In the genomic region with DNA sequence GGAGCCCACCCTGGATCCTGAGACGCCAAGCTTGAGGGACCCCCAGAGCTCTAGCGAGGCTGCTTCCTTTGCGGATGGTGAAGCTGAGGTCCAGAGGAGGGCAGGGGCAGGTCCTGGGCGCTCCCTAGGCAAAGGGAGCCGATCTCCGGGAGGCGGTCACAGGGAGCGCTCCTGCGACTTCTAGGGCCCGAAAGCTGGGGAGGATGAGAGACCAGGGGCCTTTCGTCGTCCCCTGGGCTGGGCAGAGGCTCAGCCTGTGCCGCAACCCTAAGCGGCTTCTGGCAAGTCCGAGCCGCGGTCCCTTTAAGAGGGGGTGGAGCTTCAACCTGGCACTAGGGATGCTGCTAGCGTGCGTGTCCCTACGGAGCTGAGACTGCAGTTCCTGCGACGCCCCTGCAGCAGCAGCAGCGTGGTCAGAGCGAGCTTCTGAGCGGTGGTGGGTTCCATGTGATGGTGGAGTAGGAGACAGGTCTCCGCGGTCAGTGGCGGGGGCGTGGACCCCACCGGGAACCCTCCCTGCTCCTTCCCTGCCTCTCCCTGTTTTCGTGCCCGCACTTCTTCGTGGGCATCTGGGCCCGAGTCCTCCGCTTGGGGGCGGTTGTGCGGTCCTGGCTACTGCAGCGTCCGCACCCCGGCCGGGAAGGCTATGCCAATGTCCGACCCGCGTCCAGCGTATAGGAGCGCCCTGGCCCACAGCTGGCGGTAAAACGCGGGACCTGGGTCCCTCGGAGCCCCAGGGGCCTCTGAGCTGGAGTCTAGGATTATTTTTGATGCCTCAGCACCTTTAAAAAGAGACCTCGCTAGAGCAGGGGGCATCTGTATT, we compare ENCODE assay signal across 8 cellular contexts.
DNase-seq lines count a peak whose midpoint lies in the region; ATAC-seq and TF ChIP-seq lines count a peak whose summit lies in the region.

No MANE protein-coding gene starts in this region.

- H3K9ac ChIP-seq in OCI-LY3 (ENCODE audit: low read length) = peak overlapping the region; percentile 88

- peak overlapping the region; percentile 90 for H3K4me3 Mint-ChIP-seq in activated T-cell treated with anti-CD3 and anti-CD28 coated beads, Interleukin-2, amount 50 U/mL, for 4 hours

- peaks cover 11% of the 10 kb centered on the region for H3K4me1 ChIP-seq in OCI-LY3 (ENCODE audit: low read length)
- peaks cover 4 to 25% (median 15%) of the 10 kb centered on the region in 4 donors for H3K4me1 ChIP-seq in esophagus muscularis mucosa

- peaks cover 38% of the 10 kb centered on the region for H3K4me1 Mint-ChIP-seq in activated T-cell treated with anti-CD3 and anti-CD28 coated beads, Interleukin-2, amount 50 U/mL, for 4 hours (ENCODE audit: low read depth)

- no peak for TF ChIP-seq POLR2A in esophagus muscularis mucosa (IDR thresholded peaks at IDR 0.05; ENCODE audit: low read depth)

- 0% methylated on average over 22 of the region's 51 CpGs for WGBS in esophagus muscularis mucosa

- peak overlapping the region; percentile 30 for H3K27ac ChIP-seq in OCI-LY3 (ENCODE audit: low read length)
- H3K27ac ChIP-seq in esophagus muscularis mucosa (replicated peaks in 1 of 4) = peak overlapping the region; percentile 81 to 87 (median 84)

- intact Hi-C loops in esophagus muscularis mucosa (cut with DNase I) = no loop called here

- peak; percentile 99 for ATAC-seq in GM21360 (IDR thresholded peaks at IDR 0.05; ENCODE audit: unreplicated experiment)
- peak; percentile 99 to 100 for ATAC-seq in activated T-cell treated with anti-CD3 and anti-CD28 coated beads, Interleukin-2, amount 50 U/mL, for 4 hours

- in situ Hi-C loops in Caki2 (cut with HindIII; ENCODE audit: low pct_unique_long_range_greater_than_20kb, low sequenced_read_pairs) = no loop called here

- peaks cover 2% of the 10 kb centered on the region for H3K27me3 Mint-ChIP-seq in activated T-cell treated with anti-CD3 and anti-CD28 coated beads, Interleukin-2, amount 50 U/mL, for 4 hours (ENCODE audit: low read depth)

- H3K9me3 ChIP-seq in OCI-LY3 (ENCODE audit: insufficient read depth, low read length) = no peaks in the 10 kb centered on the region
- no peaks in the 10 kb centered on the region for H3K9me3 ChIP-seq in esophagus muscularis mucosa

- no peaks in the 10 kb centered on the region for H3K36me3 ChIP-seq in OCI-LY3 (replicated peaks; ENCODE audit: low read depth, low read length)
- H3K36me3 ChIP-seq in esophagus muscularis mucosa = peaks cover 0 to 4% (median 0%) of the 10 kb centered on the region in 4 donors

- H3K4me2 ChIP-seq in OCI-LY3 (ENCODE audit: low read length) = peak overlapping the region; percentile 68

- no peak for TF ChIP-seq EP300 in esophagus muscularis mucosa (IDR thresholded peaks at IDR 0.05)

- no peaks in the 10 kb centered on the region for H4K20me1 ChIP-seq in OCI-LY3 (ENCODE audit: insufficient read depth, low read length)

- peaks cover 26% of the 10 kb centered on the region for H3K79me2 ChIP-seq in OCI-LY3 (ENCODE audit: low read length)

- TF ChIP-seq CTCF in OCI-LY3 (IDR thresholded peaks at IDR 0.05; ENCODE audit: low read depth, low read length) = peak; percentile 34; the same call in 1 of the 2 replicates
- TF ChIP-seq CTCF in esophagus muscularis mucosa (IDR thresholded peaks at IDR 0.05) = peak in 2 of 3 experiments; percentile 17 to 24

- no peaks in the 10 kb centered on the region for H3K9me3 Mint-ChIP-seq in activated T-cell treated with anti-CD3 and anti-CD28 coated beads, Interleukin-2, amount 50 U/mL, for 4 hours

- peak overlapping the region; percentile 84 for H2AFZ ChIP-seq in OCI-LY3 (ENCODE audit: low read depth, low read length)

- peaks cover 18% of the 10 kb centered on the region for H3K36me3 Mint-ChIP-seq in activated T-cell treated with anti-CD3 and anti-CD28 coated beads, Interleukin-2, amount 50 U/mL, for 4 hours (ENCODE audit: insufficient read depth)

- DNase-seq in Caki2 (ENCODE audit: low read depth) = peak; percentile 88
- peak; percentile 92 for DNase-seq in HT1080 (ENCODE audit: low read depth)
- DNase-seq in activated T-cell treated with anti-CD3 and anti-CD28 coated beads, Interleukin-2, amount 50 U/mL, for 4 hours = peak; percentile 65
- DNase-seq in esophagus muscularis mucosa (ENCODE audit: extremely low spot score) = peak; percentile 95
- DNase-seq in myocyte (ENCODE audit: low read depth) = peak; percentile 92
- peak; percentile 58 to 70 for DNase-seq in stimulated activated CD8-positive, alpha-beta memory T cell treated with anti-CD3 and anti-CD28 coated beads, Interleukin-7, amount 100 ng/mL, for 4 hours (ENCODE audit: low read depth in 2 of 2)

- no peaks in the 10 kb centered on the region for H3K27me3 ChIP-seq in OCI-LY3 (ENCODE audit: low read depth, low read length)
- peaks cover 0 to 7% (median 0%) of the 10 kb centered on the region in 4 donors for H3K27me3 ChIP-seq in esophagus muscularis mucosa

- H3K4me3 ChIP-seq in OCI-LY3 (ENCODE audit: low read length) (peak overlapping the region; percentile 97), esophagus muscularis mucosa (peak overlapping the region; percentile 66 to 77 (median 76))

Comparison
In these comparisons a context has a peak if more than half of its experiments do, and no peak if none do; other contexts are left out.
1. Peak in every context shown above with its lines: DNase-seq, ATAC-seq, H3K4me3 ChIP-seq and H3K27ac ChIP-seq.